10 cellular contexts compared by ENCODE assay signal in the genomic region with DNA sequence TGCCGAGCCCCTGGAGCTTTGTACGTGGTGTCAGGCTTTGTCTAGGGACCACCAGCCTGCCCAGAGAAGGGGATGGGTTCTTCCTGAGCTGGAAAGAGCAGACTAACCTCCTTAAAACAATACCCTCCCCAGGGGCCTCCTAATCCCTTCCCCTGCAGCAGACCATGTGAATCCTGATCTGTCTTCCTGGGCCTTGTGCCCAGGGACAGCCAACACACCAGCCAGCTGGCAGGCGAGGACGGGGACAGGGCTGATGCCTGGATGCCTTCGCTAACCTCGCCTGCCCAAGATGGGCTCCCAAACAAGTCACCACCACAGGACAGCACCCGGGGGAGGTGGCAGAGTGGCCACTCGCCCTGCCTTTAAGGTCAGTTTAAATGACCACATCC. TPM values are rescaled to one million over a fixed set of nuclear protein-coding genes. Genes with fewer than 3 reads are reported as not detected.
DNase-seq lines count a peak whose midpoint lies in the region; ATAC-seq and TF ChIP-seq lines count a peak whose summit lies in the region.
"Had no signal": no experiment of that assay in that cellular context is flagged by ENCODE, and none has a peak within 500 bp of the region (broad histone marks: within the 10 kb centered on the region; RNA-seq: fewer than 3 reads in every experiment).

No MANE protein-coding gene starts in this region.

- no peaks in the 10 kb centered on the region for H3K9me3 ChIP-seq in SJSA1 (replicated peaks)
- H3K9me3 ChIP-seq in left ventricle myocardium inferior (replicated peaks), result no peaks in the 10 kb centered on the region
- no peaks in the 10 kb centered on the region for H3K9me3 ChIP-seq in sigmoid colon

- no peaks in the 10 kb centered on the region for H3K36me3 ChIP-seq in SJSA1
- no peaks in the 10 kb centered on the region for H3K36me3 ChIP-seq in left ventricle myocardium inferior
- no peaks in the 10 kb centered on the region for H3K36me3 ChIP-seq in sigmoid colon
- H3K36me3 ChIP-seq: cardiac muscle cell had no signal

- H3K4me1 ChIP-seq in SJSA1 (replicated peaks) (peaks cover 38% of the 10 kb centered on the region), left ventricle myocardium inferior (peaks cover 99% of the 10 kb centered on the region), sigmoid colon (peaks cover 3 to 62% (median 34%) of the 10 kb centered on the region in 4 donors)

- peak; percentile 32 for DNase-seq in H4 (ENCODE audit: low spot score)
- DNase-seq in SJSA1 (ENCODE audit: low read depth in 1 of 2, low spot score in 2 of 2), result peak in 1 of 2 experiments; percentile 75
- DNase-seq in left ventricle myocardium inferior, result peak; percentile 67
- peak; percentile 75 for DNase-seq in sigmoid colon
- DNase-seq in effector CD4-positive, alpha-beta T cell, result no peak
- DNase-seq in HCEC 1CT, result no peak
- DNase-seq: NCI-H2107 had no signal

- TF ChIP-seq POLR2A in sigmoid colon (IDR thresholded peaks at IDR 0.05), result no peak

- peak overlapping the region; percentile 96 for H3K27ac ChIP-seq in SJSA1
- peak overlapping the region; percentile 86 for H3K27ac ChIP-seq in left ventricle myocardium inferior (replicated peaks)
- peak overlapping the region; percentile 38 to 87 (median 66) for H3K27ac ChIP-seq in sigmoid colon
- H3K27ac ChIP-seq: cardiac muscle cell had no signal

- H3K27me3 ChIP-seq in SJSA1 (replicated peaks), result no peaks in the 10 kb centered on the region
- H3K27me3 ChIP-seq in left ventricle myocardium inferior (ENCODE audit: low read depth), result no peaks in the 10 kb centered on the region
- H3K27me3 ChIP-seq in sigmoid colon, result no peaks in the 10 kb centered on the region
- H3K27me3 ChIP-seq: cardiac muscle cell had no signal

- intact Hi-C loops in left ventricle myocardium inferior (cut with micrococcal nuclease) (no loop called here), sigmoid colon (cut with DNase I) (no loop called here)

- WGBS in sigmoid colon, 2 donors, result 89 to 90% methylated on average over 8 of the region's 8 CpGs

- H3K4me3 ChIP-seq in SJSA1 (no peak overlapping the region), left ventricle myocardium inferior (no peak overlapping the region), sigmoid colon (no peak overlapping the region)
- H3K4me3 ChIP-seq: cardiac muscle cell had no signal

- TF ChIP-seq CTCF in left ventricle myocardium inferior (IDR thresholded peaks at IDR 0.05; ENCODE audit: borderline replicate concordance) (no peak), sigmoid colon (IDR thresholded peaks at IDR 0.05) (no peak)

- TF ChIP-seq EP300 in sigmoid colon (IDR thresholded peaks at IDR 0.05), result no peak

- ATAC-seq in GM19324 (IDR thresholded peaks at IDR 0.05; ENCODE audit: low FRiP score, unreplicated experiment) (no peak), HG03196 (IDR thresholded peaks at IDR 0.05; ENCODE audit: unreplicated experiment) (no peak)

RNA-seq across cellular contexts. Expression of gene PODXL, which starts 17.6 kb away (rescaled TPM):
- 3.5 and 4.0 TPM in 2 replicates for total RNA-seq in H4 (2014; rRNA removed; shearing (Covaris generic))
- total RNA-seq in SJSA1 (2014; rRNA removed; shearing (Covaris generic)), result 5.1 and 5.5 TPM in 2 replicates
- 67.4 TPM for total RNA-seq in left ventricle myocardium inferior
- 10 to 100 TPM; 15.8 to 23.2 (median 20.2) TPM for total RNA-seq in sigmoid colon
- polyA plus RNA-seq in sigmoid colon, result 1 to 10 TPM; 1.2 to 8.8 (median 3.0) TPM

Comparison
In these comparisons a context has a peak if more than half of its experiments do, and no peak if none do; other contexts are left out.
1. DNase-seq: peak in H4 (single experiment), left ventricle myocardium inferior (single experiment) and sigmoid colon (single experiment); none in effector CD4-positive, alpha-beta T cell (single experiment) and HCEC 1CT (single experiment).
2. Peak in every context shown above with its lines, with median percentiles within 50 percentile points of each other: H3K27ac ChIP-seq.